In the genomic region with DNA sequence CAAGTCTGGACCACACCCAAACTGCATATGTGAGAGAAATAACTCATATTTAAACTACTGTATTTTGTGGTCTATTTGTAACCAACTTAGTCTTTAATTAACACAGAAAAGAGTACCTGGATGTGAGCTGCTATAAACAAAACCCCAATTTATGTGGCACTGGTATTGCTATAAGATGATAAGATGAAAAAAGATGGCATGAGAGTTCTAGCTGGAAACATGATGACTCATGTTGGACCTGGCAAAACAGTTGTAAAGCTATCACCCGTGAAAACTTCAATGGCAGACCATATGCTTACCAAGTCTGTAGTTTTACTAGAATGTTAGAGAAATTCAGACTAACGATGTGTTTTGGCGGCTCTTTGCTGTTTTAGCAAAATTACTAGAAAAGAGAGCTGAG, we compare ENCODE assay signal across 2 cellular contexts.
TF ChIP-seq lines count a peak whose summit lies in the region.

No MANE protein-coding gene starts in this region.

TF ChIP-seq in SK-N-SH, 30 proteins besides CTCF, POLR2A, EP300 and RAD21 (continued from another document):
- TF ChIP-seq, protein P1, sequence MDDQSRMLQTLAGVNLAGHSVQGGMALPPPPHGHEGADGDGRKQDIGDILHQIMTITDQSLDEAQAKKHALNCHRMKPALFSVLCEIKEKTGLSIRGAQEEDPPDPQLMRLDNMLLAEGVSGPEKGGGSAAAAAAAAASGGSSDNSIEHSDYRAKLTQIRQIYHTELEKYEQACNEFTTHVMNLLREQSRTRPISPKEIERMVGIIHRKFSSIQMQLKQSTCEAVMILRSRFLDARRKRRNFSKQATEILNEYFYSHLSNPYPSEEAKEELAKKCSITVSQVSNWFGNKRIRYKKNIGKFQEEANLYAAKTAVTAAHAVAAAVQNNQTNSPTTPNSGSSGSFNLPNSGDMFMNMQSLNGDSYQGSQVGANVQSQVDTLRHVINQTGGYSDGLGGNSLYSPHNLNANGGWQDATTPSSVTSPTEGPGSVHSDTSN (IDR thresholded peaks at IDR 0.05) = no peak
TF ChIP-seq in SK-N-SH: peak in this region for 0.

TF ChIP-seq in SK-N-SH treated with all-trans-retinoic acid at 6 μM for 48 hours, 23 proteins besides CTCF, POLR2A, EP300 and RAD21 (continued from another document):
- TF ChIP-seq, protein P2, sequence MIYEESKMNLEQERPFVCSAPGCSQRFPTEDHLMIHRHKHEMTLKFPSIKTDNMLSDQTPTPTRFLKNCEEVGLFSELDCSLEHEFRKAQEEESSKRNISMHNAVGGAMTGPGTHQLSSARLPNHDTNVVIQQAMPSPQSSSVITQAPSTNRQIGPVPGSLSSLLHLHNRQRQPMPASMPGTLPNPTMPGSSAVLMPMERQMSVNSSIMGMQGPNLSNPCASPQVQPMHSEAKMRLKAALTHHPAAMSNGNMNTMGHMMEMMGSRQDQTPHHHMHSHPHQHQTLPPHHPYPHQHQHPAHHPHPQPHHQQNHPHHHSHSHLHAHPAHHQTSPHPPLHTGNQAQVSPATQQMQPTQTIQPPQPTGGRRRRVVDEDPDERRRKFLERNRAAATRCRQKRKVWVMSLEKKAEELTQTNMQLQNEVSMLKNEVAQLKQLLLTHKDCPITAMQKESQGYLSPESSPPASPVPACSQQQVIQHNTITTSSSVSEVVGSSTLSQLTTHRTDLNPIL (CRISPR knock-in tag; IDR thresholded peaks at IDR 0.05; ENCODE audit: low read depth) = no peak
